In genomic region chr7:6128205-6128604, GRCh38 we compare ENCODE assay signal across 18 cellular contexts.
"Had no signal": no experiment of that assay in that cellular context is flagged by ENCODE, and none has a peak within 500 bp of the region (broad histone marks: within the 10 kb centered on the region; RNA-seq: fewer than 3 reads in every experiment).

No MANE protein-coding gene starts in this region.

- H3K9me3 Mint-ChIP-seq: memory B cell, T-cell, type B pancreatic cell had no signal

- H3K4me3 Mint-ChIP-seq: memory B cell; naive thymus-derived CD8-positive, alpha-beta T cell; T-cell; type B pancreatic cell had no signal

- H3K27ac Mint-ChIP-seq: memory B cell, T-cell, type B pancreatic cell had no signal

- ATAC-seq: mucosa of descending colon; naive thymus-derived CD8-positive, alpha-beta T cell; T-cell had no signal

- DNase-seq: activated CD4-positive, alpha-beta T cell treated with anti-CD3 and anti-CD28 coated beads for 1 hour; activated CD4-positive, alpha-beta T cell treated with anti-CD3 and anti-CD28 coated beads, Interleukin-2, amount 50 U/mL, for 4 hours; aorta; dorsolateral prefrontal cortex; hypothalamus; left ventricle myocardium inferior; mucosa of descending colon; naive thymus-derived CD8-positive, alpha-beta T cell; posterior cingulate gyrus; retina; stimulated activated CD4-positive, alpha-beta T cell treated with anti-CD3 and anti-CD28 coated beads, Interleukin-2, amount 100 ng/mL, for 48 hours; stimulated activated naive CD4-positive, alpha-beta T cell treated with Interleukin-2 at 50 U/mL for 16 hours; T-cell; T1000 had no signal

- H3K27me3 Mint-ChIP-seq: memory B cell; naive thymus-derived CD8-positive, alpha-beta T cell; T-cell; type B pancreatic cell had no signal

- H3K27ac ChIP-seq: cardiac muscle cell, dorsolateral prefrontal cortex, left ventricle myocardium inferior, neutrophil had no signal
